15 cellular contexts compared by ENCODE assay signal in genomic region chr12:68918960-68919359, GRCh38. TPM values are rescaled to one million over a fixed set of nuclear protein-coding genes. Genes with fewer than 3 reads are reported as not detected.
DNase-seq lines count a peak whose midpoint lies in the region; ATAC-seq and TF ChIP-seq lines count a peak whose summit lies in the region.
"Had no signal": no experiment of that assay in that cellular context is flagged by ENCODE, and none has a peak within 500 bp of the region (broad histone marks: within the 10 kb centered on the region; RNA-seq: fewer than 3 reads in every experiment).

No MANE protein-coding gene starts in this region.

- POLR2A ChIA-PET in activated CD4-positive, alpha-beta T cell treated with anti-CD3 and anti-CD28 coated beads for 36 hours (lab: Charles Lee): interaction anchor here (0.7 kb wide), 1 partner anchor 407 kb away, joined by 3 read pairs; no protein-coding TSS in a partner anchor

- no peaks in the 10 kb centered on the region for H3K27me3 ChIP-seq in tibial artery
- H3K27me3 ChIP-seq: BLaER1 treated with 17β-estradiol and CSF1 and Interleukin-3, amounts not matched to agents 10 nM and 100 nM had no signal

- H3K27ac ChIP-seq in tibial artery: no peak overlapping the region
- H3K27ac ChIP-seq: BLaER1 treated with 17β-estradiol and CSF1 and Interleukin-3, amounts not matched to agents 10 nM and 100 nM had no signal

- H3K4me3 ChIP-seq in tibial artery: no peak overlapping the region
- H3K4me3 ChIP-seq: BLaER1 treated with 17β-estradiol and CSF1 and Interleukin-3, amounts not matched to agents 10 nM and 100 nM; HAP-1 had no signal

- H3K4me1 Mint-ChIP-seq in activated CD4-positive, alpha-beta T cell treated with anti-CD3 and anti-CD28 coated beads for 36 hours: peaks cover 14% of the 10 kb centered on the region
- H3K4me1 Mint-ChIP-seq in activated T-cell treated with anti-CD3 and anti-CD28 coated beads, Interleukin-2, amount 50 U/mL, for 4 hours (ENCODE audit: low read depth): peaks cover 8% of the 10 kb centered on the region
- H3K4me1 Mint-ChIP-seq in stimulated activated naive CD8-positive, alpha-beta T cell treated with anti-CD3 and anti-CD28 coated beads, Interleukin-15, amount 100 ng/mL, for 72 hours: peaks cover 12% of the 10 kb centered on the region

- intact Hi-C loops in activated CD4-positive, alpha-beta T cell treated with anti-CD3 and anti-CD28 coated beads for 36 hours (cut with DNase I, micrococcal nuclease): loop anchor here (2.0 to 5.0 kb wide), 2 partner anchors 40 to 88 kb away; no protein-coding TSS in a partner anchor
- intact Hi-C loops in tibial artery (cut with DNase I; ENCODE audit: low total_unique reads): no loop called here

- peaks cover 0 to 18% (median 0%) of the 10 kb centered on the region in 4 donors for H3K4me1 ChIP-seq in tibial artery

- peak; percentile 21 for DNase-seq in activated CD4-positive, alpha-beta T cell treated with anti-CD3 and anti-CD28 coated beads for 36 hours
- no peak for DNase-seq in activated CD4-positive, alpha-beta T cell treated with anti-CD3 and anti-CD28 coated beads for 4 hours
- DNase-seq in activated T-cell treated with anti-CD3 and anti-CD28 coated beads, Interleukin-2, amount 50 U/mL, for 4 hours: no peak
- DNase-seq in activated T-cell treated with anti-CD3 and anti-CD28 coated beads for 4 hours (no peak), tibial artery (no peak)
- no peak for DNase-seq in stimulated activated naive CD8-positive, alpha-beta T cell treated with anti-CD3 and anti-CD28 coated beads, Interleukin-15, Interleukin-2, amounts not matched to agents 100 U/mL and 50 U/mL, for 24 hours
- DNase-seq in stimulated activated naive CD8-positive, alpha-beta T cell treated with anti-CD3 and anti-CD28 coated beads, Interleukin-15, amount 100 ng/mL, for 72 hours: no peak
- DNase-seq: 8988T; ACHN; CD4-positive, CD25-positive, alpha-beta regulatory T cell; DMS53; GF-D8 had no signal

- no peaks in the 10 kb centered on the region for H3K9me3 ChIP-seq in tibial artery
- H3K9me3 ChIP-seq: HAP-1 had no signal

- H3K36me3 Mint-ChIP-seq in activated CD4-positive, alpha-beta T cell treated with anti-CD3 and anti-CD28 coated beads for 36 hours (ENCODE audit: low read depth): peaks cover 11% of the 10 kb centered on the region
- no peaks in the 10 kb centered on the region for H3K36me3 Mint-ChIP-seq in activated T-cell treated with anti-CD3 and anti-CD28 coated beads, Interleukin-2, amount 50 U/mL, for 4 hours (ENCODE audit: insufficient read depth)
- H3K36me3 Mint-ChIP-seq: CD4-positive, CD25-positive, alpha-beta regulatory T cell had no signal

- no peaks in the 10 kb centered on the region for H3K36me3 ChIP-seq in tibial artery
- H3K36me3 ChIP-seq: HAP-1 had no signal

- CTCF ChIA-PET in activated CD4-positive, alpha-beta T cell treated with anti-CD3 and anti-CD28 coated beads for 36 hours (lab: Charles Lee): no interaction called here

- H3K9me3 Mint-ChIP-seq in activated CD4-positive, alpha-beta T cell treated with anti-CD3 and anti-CD28 coated beads for 36 hours (ENCODE audit: low read depth): no peaks in the 10 kb centered on the region
- no peaks in the 10 kb centered on the region for H3K9me3 Mint-ChIP-seq in activated T-cell treated with anti-CD3 and anti-CD28 coated beads, Interleukin-2, amount 50 U/mL, for 4 hours
- H3K9me3 Mint-ChIP-seq in stimulated activated naive CD8-positive, alpha-beta T cell treated with anti-CD3 and anti-CD28 coated beads, Interleukin-15, amount 100 ng/mL, for 72 hours: no peaks in the 10 kb centered on the region
- H3K9me3 Mint-ChIP-seq: CD4-positive, CD25-positive, alpha-beta regulatory T cell had no signal

- H3K27ac Mint-ChIP-seq in activated CD4-positive, alpha-beta T cell treated with anti-CD3 and anti-CD28 coated beads for 36 hours: no peak overlapping the region
- no peak overlapping the region for H3K27ac Mint-ChIP-seq in stimulated activated naive CD8-positive, alpha-beta T cell treated with anti-CD3 and anti-CD28 coated beads, Interleukin-15, amount 100 ng/mL, for 72 hours
- H3K27ac Mint-ChIP-seq: CD4-positive, CD25-positive, alpha-beta regulatory T cell had no signal

- ATAC-seq in activated CD4-positive, alpha-beta T cell treated with anti-CD3 and anti-CD28 coated beads for 36 hours: peak; percentile 53
- ATAC-seq in activated T-cell treated with anti-CD3 and anti-CD28 coated beads, Interleukin-2, amount 50 U/mL, for 4 hours: peak; percentile 35 to 37
- ATAC-seq in stimulated activated naive CD8-positive, alpha-beta T cell treated with anti-CD3 and anti-CD28 coated beads, Interleukin-15, Interleukin-2, amounts not matched to agents 100 U/mL and 50 U/mL, for 24 hours: peak; percentile 76
- ATAC-seq in stimulated activated naive CD8-positive, alpha-beta T cell treated with anti-CD3 and anti-CD28 coated beads, Interleukin-15, amount 100 ng/mL, for 72 hours: no peak

- no peak overlapping the region for H3K4me3 Mint-ChIP-seq in activated CD4-positive, alpha-beta T cell treated with anti-CD3 and anti-CD28 coated beads for 36 hours
- no peak overlapping the region for H3K4me3 Mint-ChIP-seq in activated T-cell treated with anti-CD3 and anti-CD28 coated beads, Interleukin-2, amount 50 U/mL, for 4 hours
- H3K4me3 Mint-ChIP-seq in stimulated activated naive CD8-positive, alpha-beta T cell treated with anti-CD3 and anti-CD28 coated beads, Interleukin-15, amount 100 ng/mL, for 72 hours: no peak overlapping the region
- H3K4me3 Mint-ChIP-seq: CD4-positive, CD25-positive, alpha-beta regulatory T cell had no signal

- TF ChIP-seq CTCF in tibial artery (IDR thresholded peaks at IDR 0.05): no peak

- no peaks in the 10 kb centered on the region for H3K27me3 Mint-ChIP-seq in activated CD4-positive, alpha-beta T cell treated with anti-CD3 and anti-CD28 coated beads for 36 hours
- no peaks in the 10 kb centered on the region for H3K27me3 Mint-ChIP-seq in activated T-cell treated with anti-CD3 and anti-CD28 coated beads, Interleukin-2, amount 50 U/mL, for 4 hours (ENCODE audit: low read depth)
- H3K27me3 Mint-ChIP-seq in stimulated activated naive CD8-positive, alpha-beta T cell treated with anti-CD3 and anti-CD28 coated beads, Interleukin-15, amount 100 ng/mL, for 72 hours: no peaks in the 10 kb centered on the region
- H3K27me3 Mint-ChIP-seq: CD4-positive, CD25-positive, alpha-beta regulatory T cell had no signal

RNA-seq across cellular contexts. Expression of gene CPM, which starts 14.0 kb away (rescaled TPM):
- total RNA-seq in activated CD4-positive, alpha-beta T cell treated with anti-CD3 and anti-CD28 coated beads for 36 hours: 10 to 100 TPM; 18.0 to 18.7 TPM
- 100 to 1,000 TPM in 1 of 3 donors, 10 to 100 TPM in 2; 55.3 to 101 (median 56.2) TPM for total RNA-seq in activated T-cell treated with anti-CD3 and anti-CD28 coated beads, Interleukin-2, amount 50 U/mL, for 4 hours
- total RNA-seq: HT-29 had no signal
